In genomic region chr17:75877752-75878173, GRCh38 we compare ENCODE assay signal across 8 cellular contexts. TPM values are rescaled to one million over a fixed set of nuclear protein-coding genes. Genes with fewer than 3 reads are reported as not detected.
DNase-seq lines count a peak whose midpoint lies in the region; ATAC-seq and TF ChIP-seq lines count a peak whose summit lies in the region.

No MANE protein-coding gene starts in this region.

- peak overlapping the region; percentile 74 for H2AFZ ChIP-seq in SK-N-SH (ENCODE audit: low read depth)

- DNase-seq in DMS79 treated with DMSO at 0.1 percent for 48 hours (lab: John Stamatoyannopoulos, UW) (peak; percentile 13), DMS79 (lab: John Stamatoyannopoulos, UW) (no peak), HuH-7 (ENCODE audit: low spot score) (peak; percentile 77), SK-N-SH (peak; percentile 93), heart right ventricle (peak; percentile 66 to 77), posterior cingulate gyrus (peak in 8 of 10 donors; percentile 47 to 96 (median 72))
- DNase-seq in activated naive CD8-positive, alpha-beta T cell treated with anti-CD3 and anti-CD28 coated beads, Interleukin-2, amount 50 U/mL, for 16 hours (ENCODE audit: low read depth, low spot score), result peak; percentile 25

- POLR2A ChIA-PET in SK-N-SH (lab: Yijun Ruan, JAX), result interaction anchor here (1.0 to 2.2 kb wide), 3 partner anchors 9 to 22 kb away, joined by 4 to 9 read pairs (median 4); partner anchors contain the start of gene WBP2

- H3F3A ChIP-seq in SK-N-SH (replicated peaks; ENCODE audit: insufficient read depth), result peaks cover 33% of the 10 kb centered on the region

- ATAC-seq in heart right ventricle (peak; percentile 21 to 75 (median 58)), HG03108 (IDR thresholded peaks at IDR 0.05; ENCODE audit: unreplicated experiment) (no peak)

- WGBS in SK-N-SH (ENCODE audit: low lambda C conversion rate), result 7% methylated on average over 11 of the region's 56 CpGs
- WGBS in heart right ventricle, 2 donors, result 1% methylated on average over 49 to 56 of the region's 56 CpGs

- H3K9ac ChIP-seq in SK-N-SH, result no peak overlapping the region; the same call in 1 of the 2 replicates

- H3K9me3 ChIP-seq in SK-N-SH (no peaks in the 10 kb centered on the region), heart right ventricle (no peaks in the 10 kb centered on the region)

- H3K27me3 ChIP-seq in SK-N-SH (ENCODE audit: insufficient read depth) (no peaks in the 10 kb centered on the region), heart right ventricle (peaks cover 0 to 18% (median 0%) of the 10 kb centered on the region in 7 donors)

- H3K27ac ChIP-seq in SK-N-SH (ENCODE audit: low read depth in 2 of 2, low read length in 1 of 2) (peak overlapping the region in 1 of 2 experiments; percentile 87; a peak in 1 of 4 replicates), heart right ventricle (peak overlapping the region; percentile 77 to 100 (median 96))

- no peaks in the 10 kb centered on the region for H3K79me2 ChIP-seq in SK-N-SH (ENCODE audit: insufficient read depth)

- H3K36me3 ChIP-seq in SK-N-SH (replicated peaks in 1 of 2; ENCODE audit: control insufficient read depth in 1 of 2, insufficient read depth in 2 of 2, low read length in 1 of 2) (no peaks in the 10 kb centered on the region), heart right ventricle (peaks cover 0 to 30% (median 10%) of the 10 kb centered on the region in 9 donors)

- TF ChIP-seq RAD21 in SK-N-SH (IDR thresholded peaks at IDR 0.05; ENCODE audit: low read length), result peak; percentile 34; the same call in 1 of the 2 replicates

- H3K9me2 ChIP-seq in SK-N-SH, result no peaks in the 10 kb centered on the region

- no peaks in the 10 kb centered on the region; the same call in 1 of the 2 replicates for H4K20me1 ChIP-seq in SK-N-SH (ENCODE audit: insufficient read depth)

- intact Hi-C loops in heart right ventricle (cut with DNase I) (loop anchor here in 5 of 10 donors (1.0 to 10.0 kb wide), 8 partner anchors 19 to 103 kb away; partner anchors contain the start of genes UNK (in 2 of the 5), TRIM65 (in 1 of the 5) and WBP2 (in 1 of the 5)), posterior cingulate gyrus (cut with DNase I) (loop anchor here (2.0 kb wide), 1 partner anchor 19 kb away; no protein-coding TSS in a partner anchor)

- H3K4me3 ChIP-seq in SK-N-SH (ENCODE audit: low read depth in 2 of 2, low read length in 1 of 2), result peak overlapping the region; percentile 34 to 49
- peak overlapping the region; percentile 58 to 87 (median 72) for H3K4me3 ChIP-seq in heart right ventricle

- peak; percentile 15; the same call in 1 of the 2 replicates for TF ChIP-seq CTCF in SK-N-SH (IDR thresholded peaks at IDR 0.05)
- peak; percentile 19 to 55 (median 44) for TF ChIP-seq CTCF in heart right ventricle (IDR thresholded peaks at IDR 0.05)

- CTCF ChIA-PET in SK-N-SH (lab: Yijun Ruan, JAX), result interaction anchor here (0.6 to 15.4 kb wide), 21 partner anchors 10 to 130 kb away, joined by 3 to 214 read pairs (median 5); partner anchors contain the start of genes ACOX1, MRPL38, TEN1 and TRIM65

- H3K4me2 ChIP-seq in SK-N-SH, result peak overlapping the region; percentile 76

- peaks cover 27 to 32% of the 10 kb centered on the region in 2 experiments; a peak in 3 of 4 replicates for H3K4me1 ChIP-seq in SK-N-SH (ENCODE audit: control insufficient read depth in 1 of 2, insufficient read depth in 2 of 2, low read depth in 1 of 2, low read length in 1 of 2)
- H3K4me1 ChIP-seq in heart right ventricle, result peaks cover 29 to 52% (median 43%) of the 10 kb centered on the region in 9 donors

- TF ChIP-seq EP300 in SK-N-SH (IDR thresholded peaks at IDR 0.05; ENCODE audit: borderline replicate concordance in 1 of 2, low read depth in 1 of 2, low read length in 1 of 2), result no peak

TF ChIP-seq in SK-N-SH, 30 proteins besides CTCF, POLR2A, EP300 and RAD21 (continues in another document):
- no peak for TF ChIP-seq REST (IDR thresholded peaks at IDR 0.05; ENCODE audit: low read depth, low read length)
- TF ChIP-seq RCOR1 (IDR thresholded peaks at IDR 0.05; ENCODE audit: low read length), result no peak
- peak; percentile 74 for TF ChIP-seq MXI1 (IDR thresholded peaks at IDR 0.05; ENCODE audit: low read depth, low read length)
- TF ChIP-seq EZH2phosphoT487 (IDR thresholded peaks at IDR 0.05; ENCODE audit: borderline replicate concordance, low read depth), result no peak
- TF ChIP-seq POLR2AphosphoS5 (IDR thresholded peaks at IDR 0.05; ENCODE audit: low read depth, low read length), result no peak
- TF ChIP-seq TAF1 (IDR thresholded peaks at IDR 0.05; ENCODE audit: borderline replicate concordance, low read depth, low read length), result no peak
- no peak for TF ChIP-seq RXRA (IDR thresholded peaks at IDR 0.05; ENCODE audit: borderline replicate concordance, low read depth)
- no peak for TF ChIP-seq TCF12 (IDR thresholded peaks at IDR 0.05)
- peak; percentile 78 for TF ChIP-seq MAX (IDR thresholded peaks at IDR 0.05; ENCODE audit: low read depth)
- TF ChIP-seq ELF1 (IDR thresholded peaks at IDR 0.05), result no peak
- TF ChIP-seq USF1 (IDR thresholded peaks at IDR 0.05; ENCODE audit: borderline replicate concordance, low read depth), result no peak
- TF ChIP-seq NRF1 (IDR thresholded peaks at IDR 0.05; ENCODE audit: low read depth, low read length), result peak; percentile 46
- no peak for TF ChIP-seq NFIC (IDR thresholded peaks at IDR 0.05; ENCODE audit: borderline replicate concordance)
- no peak for TF ChIP-seq YY1 (IDR thresholded peaks at IDR 0.05; ENCODE audit: low read depth)
- no peak for TF ChIP-seq GABPA (IDR thresholded peaks at IDR 0.05; ENCODE audit: low read depth)
- no peak for TF ChIP-seq FOXM1 (IDR thresholded peaks at IDR 0.05; ENCODE audit: low read depth)
- TF ChIP-seq CHD2 (IDR thresholded peaks at IDR 0.05; ENCODE audit: low read length, partially characterized antibody), result no peak

RNA-seq across cellular contexts. Expression of gene TRIM47, which starts 0.6 kb away (rescaled TPM):
- polyA plus RNA-seq in SK-N-SH (2012; rRNA removed) (3.1 and 5.1 TPM in 2 replicates), heart right ventricle (10 to 100 TPM; 22.4 to 48.7 TPM)
- 1.9 and 2.7 TPM in 2 replicates for polyA plus RNA-seq in SK-N-SH (2012; cell fraction: cytosol; rRNA removed)
- polyA plus RNA-seq in SK-N-SH (2012; cell fraction: nucleus; rRNA removed), result 6.9 and 7.6 TPM in 2 replicates
- 10 to 100 TPM in 9 of 10 donors, 1 to 10 TPM in 1; 9.3 to 53.1 (median 21.5) TPM for total RNA-seq in heart right ventricle

RNA-seq across cellular contexts. Expression of gene TRIM65, which starts 19.0 kb away (rescaled TPM):
- polyA plus RNA-seq in SK-N-SH (2012; rRNA removed) (13.1 and 18.1 TPM in 2 replicates), heart right ventricle (10 to 100 TPM in 1 of 2 donors, 1 to 10 TPM in 1; 5.6 to 16.7 TPM)
- polyA plus RNA-seq in SK-N-SH (2012; cell fraction: cytosol; rRNA removed), result 7.7 and 11.7 TPM in 2 replicates
- 21.5 and 24.6 TPM in 2 replicates for polyA plus RNA-seq in SK-N-SH (2012; cell fraction: nucleus; rRNA removed)
- 10 to 100 TPM in 1 of 10 donors, 1 to 10 TPM in 9; 5.1 to 12.7 (median 8.9) TPM for total RNA-seq in heart right ventricle

RNA-seq across cellular contexts. Expression of gene WBP2, which starts 22.6 kb away (rescaled TPM):
- polyA plus RNA-seq in SK-N-SH (2012; rRNA removed) (49.7 and 55.8 TPM in 2 replicates), heart right ventricle (100 to 1,000 TPM; 155 to 205 TPM)
- 31.9 and 42.5 TPM in 2 replicates for polyA plus RNA-seq in SK-N-SH (2012; cell fraction: cytosol; rRNA removed)
- 63.2 and 67.1 TPM in 2 replicates for polyA plus RNA-seq in SK-N-SH (2012; cell fraction: nucleus; rRNA removed)
- total RNA-seq in heart right ventricle, result 100 to 1,000 TPM; 130 to 210 (median 173) TPM

RNA-seq across cellular contexts. Expression of gene MRPL38, which starts 26.9 kb away (rescaled TPM):
- polyA plus RNA-seq in SK-N-SH (2012; rRNA removed) (62.5 and 93.9 TPM in 2 replicates), heart right ventricle (100 to 1,000 TPM in 1 of 2 donors, 10 to 100 TPM in 1; 86.0 to 160 TPM)
- 28.7 and 43.8 TPM in 2 replicates for polyA plus RNA-seq in SK-N-SH (2012; cell fraction: cytosol; rRNA removed)
- polyA plus RNA-seq in SK-N-SH (2012; cell fraction: nucleus; rRNA removed), result 321 and 427 TPM in 2 replicates
- total RNA-seq in heart right ventricle, result 100 to 1,000 TPM in 4 of 10 donors, 10 to 100 TPM in 6; 89.6 to 144 (median 96.5) TPM

RNA-seq across cellular contexts. Expression of gene UNC13D, which starts 33.6 kb away (rescaled TPM):
- polyA plus RNA-seq in SK-N-SH (2012; rRNA removed) (0.99 and 1.3 TPM in 2 replicates), heart right ventricle (10 to 100 TPM in 1 of 2 donors, 1 to 10 TPM in 1; 3.0 to 12.6 TPM)
- 0.41 and 1.2 TPM in 2 replicates for polyA plus RNA-seq in SK-N-SH (2012; cell fraction: cytosol; rRNA removed)
- 6.5 and 8.9 TPM in 2 replicates for polyA plus RNA-seq in SK-N-SH (2012; cell fraction: nucleus; rRNA removed)
- total RNA-seq in heart right ventricle, result 10 to 100 TPM in 3 of 10 donors, 1 to 10 TPM in 7; 5.5 to 20.7 (median 8.5) TPM
